Comparison of ENCODE assay signal across 10 cellular contexts in the genomic region with DNA sequence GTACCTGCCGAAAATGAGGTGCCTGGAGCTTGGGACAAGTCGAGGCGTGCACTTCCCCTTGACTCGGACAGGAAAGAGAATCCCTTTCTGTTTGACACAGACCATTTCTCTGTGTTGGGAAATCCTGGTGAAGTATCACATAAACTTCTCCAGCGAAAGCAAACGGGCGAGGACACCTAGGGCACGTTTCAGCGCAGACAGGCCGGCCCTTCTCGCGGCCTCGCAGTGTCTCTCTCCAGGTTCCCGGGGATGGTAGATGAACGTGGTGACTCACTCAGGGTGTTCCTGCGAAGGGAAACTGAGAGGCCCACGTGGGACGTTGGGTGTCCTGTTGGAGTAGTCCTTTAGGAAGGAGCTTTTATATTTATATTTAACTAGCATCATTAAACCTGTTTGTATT. TPM values are rescaled to one million over a fixed set of nuclear protein-coding genes. Genes with fewer than 3 reads are reported as not detected.
DNase-seq lines count a peak whose midpoint lies in the region; ATAC-seq and TF ChIP-seq lines count a peak whose summit lies in the region.
"Had no signal": no experiment of that assay in that cellular context is flagged by ENCODE, and none has a peak within 500 bp of the region (broad histone marks: within the 10 kb centered on the region; RNA-seq: fewer than 3 reads in every experiment).

No MANE protein-coding gene starts in this region.

- H3K27ac ChIP-seq in ascending aorta = peak overlapping the region; percentile 43 to 45
- peak overlapping the region; percentile 76 for H3K27ac ChIP-seq in stomach smooth muscle (ENCODE audit: low read length)

- H3K9me3 ChIP-seq in ascending aorta (no peaks in the 10 kb centered on the region), stomach smooth muscle (ENCODE audit: control insufficient read depth in 2 of 2, low read length in 2 of 2) (no peaks in the 10 kb centered on the region), HAP-1 (no peaks in the 10 kb centered on the region)

- intact Hi-C loops in ascending aorta (cut with DNase I) = loop anchor here (5.0 kb wide), 1 partner anchor 41 kb away; no protein-coding TSS in a partner anchor

- TF ChIP-seq CTCF in LNCaP clone FGC (IDR thresholded peaks at IDR 0.05; ENCODE audit: control insufficient read depth, extremely low read depth, insufficient read depth) (no peak), ascending aorta (IDR thresholded peaks at IDR 0.05) (no peak)

- in situ Hi-C loops in HAP-1 (cut with MboI; ENCODE audit: low sequenced_read_pairs) = no loop called here

- H3K27me3 ChIP-seq in ascending aorta (no peaks in the 10 kb centered on the region), stomach smooth muscle (ENCODE audit: control insufficient read depth in 1 of 2, insufficient read depth in 2 of 2, low read length in 2 of 2) (no peaks in the 10 kb centered on the region), HAP-1 (ENCODE audit: low read depth) (no peaks in the 10 kb centered on the region)

- H3K36me3 ChIP-seq in ascending aorta (peaks cover 4 to 20% of the 10 kb centered on the region in 2 donors), stomach smooth muscle (ENCODE audit: control insufficient read depth in 2 of 2, insufficient read depth in 2 of 2, low read length in 2 of 2) (peaks cover under 1 to 3% of the 10 kb centered on the region in 2 donors), HAP-1 (replicated peaks) (peaks cover 41% of the 10 kb centered on the region)

- ATAC-seq in GM19463 (IDR thresholded peaks at IDR 0.05; ENCODE audit: unreplicated experiment) = no peak

- H3K9ac ChIP-seq in stomach smooth muscle (ENCODE audit: low read length in 2 of 2) = peak overlapping the region; percentile 46 to 66

- DNase-seq in LNCaP clone FGC (ENCODE audit: low read depth) (peak; percentile 39), ascending aorta (ENCODE audit: low spot score in 2 of 2) (no peak), iris pigment epithelial cell (ENCODE audit: low read depth) (peak; percentile 64), HAP-1 (ENCODE audit: low spot score in 2 of 2) (no peak), mucosa of gallbladder (ENCODE audit: low spot score) (no peak)
- DNase-seq: activated naive CD8-positive, alpha-beta T cell treated with anti-CD3 and anti-CD28 coated beads, Interleukin-2, amount 10 ng/mL, durations not matched to agents 7 days and 5 days; stimulated activated CD4-positive, alpha-beta T cell treated with anti-CD3 and anti-CD28 coated beads, Interleukin-1b, Interleukin-23, amount 100 ng/mL, for 48 hours; T-helper 2 cell had no signal

- peaks cover 0 to 10% of the 10 kb centered on the region in 2 donors for H3K4me1 ChIP-seq in ascending aorta
- peaks cover 28% of the 10 kb centered on the region for H3K4me1 ChIP-seq in stomach smooth muscle (ENCODE audit: control insufficient read depth, insufficient read depth, low read length)
- H3K4me1 ChIP-seq in HAP-1 = no peaks in the 10 kb centered on the region

- H3K4me3 ChIP-seq in LNCaP clone FGC (ENCODE audit: low read depth, low read length) = peak overlapping the region; percentile 9; the same call in 1 of the 2 replicates
- H3K4me3 ChIP-seq in ascending aorta = no peak overlapping the region
- H3K4me3 ChIP-seq in stomach smooth muscle (ENCODE audit: low read length in 2 of 2) = peak overlapping the region in 1 of 2 donors; percentile 29
- no peak overlapping the region for H3K4me3 ChIP-seq in HAP-1

RNA-seq across cellular contexts. Expression of gene ZNF750, which starts 36.3 kb away (rescaled TPM):
- total RNA-seq in ascending aorta (not detected), mucosa of gallbladder (not detected)
- total RNA-seq: activated naive CD8-positive, alpha-beta T cell treated with anti-CD3 and anti-CD28 coated beads, Interleukin-2, amount 10 ng/mL, durations not matched to agents 7 days and 5 days had no signal

Comparison
In these comparisons a context has a peak if more than half of its experiments do, and no peak if none do; other contexts are left out.
1. DNase-seq: peak in LNCaP clone FGC (single experiment) and iris pigment epithelial cell (single experiment); none in ascending aorta (0 of 2), HAP-1 (0 of 2) and mucosa of gallbladder (single experiment).